10 cellular contexts compared by ENCODE assay signal in the genomic region with DNA sequence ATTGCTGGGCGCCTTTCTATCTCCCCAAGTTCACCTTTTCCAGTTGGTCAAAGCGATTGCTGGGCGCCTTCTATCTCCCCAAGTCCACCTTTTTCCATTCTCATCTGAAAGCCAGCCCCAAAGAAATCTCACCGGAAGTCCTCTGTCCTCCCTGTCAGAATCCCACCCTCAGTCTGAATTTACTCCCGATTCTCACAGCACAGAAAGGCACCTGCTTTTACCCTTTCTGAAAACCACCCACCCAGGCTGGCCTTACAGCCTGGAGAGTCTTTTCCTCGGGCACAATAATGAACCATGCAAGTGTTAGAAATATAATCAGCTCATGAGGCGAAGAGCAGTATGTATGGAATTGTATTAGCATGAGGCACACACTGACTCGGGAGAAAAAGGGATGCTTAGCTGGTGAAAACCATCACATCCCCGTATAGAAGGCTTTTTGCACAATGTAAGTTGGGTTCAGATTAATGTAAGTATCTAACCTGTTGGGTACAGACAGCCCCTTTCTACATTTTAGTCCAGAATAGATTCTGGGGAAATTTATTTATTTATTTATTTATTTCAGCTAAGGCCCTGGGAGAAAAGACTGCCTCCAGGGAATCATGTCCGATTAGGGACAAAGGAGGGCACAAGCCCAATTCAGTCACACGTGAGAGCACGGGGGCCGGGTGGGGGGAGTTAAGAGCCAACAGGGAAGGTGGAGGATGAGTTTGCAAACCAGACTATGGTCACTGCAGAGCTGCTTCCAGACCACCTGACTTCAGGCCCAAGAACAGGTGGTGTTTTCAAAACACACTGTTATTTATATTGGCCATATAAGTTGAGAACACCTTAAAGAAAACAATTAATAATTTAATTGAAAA. TPM values are rescaled to one million over a fixed set of nuclear protein-coding genes. Genes with fewer than 3 reads are reported as not detected.
DNase-seq lines count a peak whose midpoint lies in the region; ATAC-seq, FAIRE-seq and TF ChIP-seq lines count a peak whose summit lies in the region.
"Had no signal": no experiment of that assay in that cellular context is flagged by ENCODE, and none has a peak within 500 bp of the region (broad histone marks: within the 10 kb centered on the region; RNA-seq: fewer than 3 reads in every experiment).

No MANE protein-coding gene starts in this region.

- H3K4me1 Mint-ChIP-seq in stimulated activated naive B cell treated with anti-CD40 and anti-IgM and Interleukin-4, amounts not matched to agents 10 μg/mL and 1 μg/mL and 100 μg/mL, for 72 hours: peaks cover 15 to 30% of the 10 kb centered on the region in 2 donors

- H3K9me3 Mint-ChIP-seq in stimulated activated naive B cell treated with anti-CD40 and anti-IgM and Interleukin-4, amounts not matched to agents 10 μg/mL and 1 μg/mL and 100 μg/mL, for 72 hours: no peaks in the 10 kb centered on the region

- H3K27me3 Mint-ChIP-seq in stimulated activated naive B cell treated with anti-CD40 and anti-IgM and Interleukin-4, amounts not matched to agents 10 μg/mL and 1 μg/mL and 100 μg/mL, for 72 hours: peaks cover 4 to 6% of the 10 kb centered on the region in 2 donors

- intact Hi-C loops in adrenal gland (cut with DNase I): loop anchor here (10.0 kb wide), 1 partner anchor 214 kb away; no protein-coding TSS in a partner anchor

- H3K9me3 ChIP-seq in adrenal gland (replicated peaks in 1 of 3) (no peaks in the 10 kb centered on the region), small intestine (ENCODE audit: control insufficient read depth, low read depth) (no peaks in the 10 kb centered on the region)

- no peaks in the 10 kb centered on the region for H3K36me3 ChIP-seq in adrenal gland (replicated peaks in 1 of 2)
- H3K36me3 ChIP-seq in small intestine (ENCODE audit: control insufficient read depth in 2 of 2, insufficient read depth in 2 of 2, low read length in 2 of 2): no peaks in the 10 kb centered on the region

- H3K27me3 ChIP-seq in adrenal gland (no peaks in the 10 kb centered on the region), small intestine (ENCODE audit: control insufficient read depth in 2 of 2, insufficient read depth in 2 of 2, low read length in 2 of 2) (no peaks in the 10 kb centered on the region)

- peak overlapping the region; percentile 28 for H3K27ac Mint-ChIP-seq in stimulated activated naive B cell treated with anti-CD40 and anti-IgM and Interleukin-4, amounts not matched to agents 10 μg/mL and 1 μg/mL and 100 μg/mL, for 72 hours

- no peak for TF ChIP-seq CTCF in adrenal gland (IDR thresholded peaks at IDR 0.05)

- WGBS in adrenal gland, 4 donors: 80 to 83% (median 82%) methylated on average over 13 of the region's 13 CpGs
- WGBS in small intestine, 3 donors: 81 to 86% (median 82%) methylated on average over 13 of the region's 13 CpGs

- peak; percentile 67 for DNase-seq in NCI-H1092 treated with DMSO at 0.1 percent for 48 hours (lab: John Stamatoyannopoulos, UW)
- no peak for DNase-seq in NCI-H1092 (lab: John Stamatoyannopoulos, UW)
- no peak for DNase-seq in adrenal gland
- DNase-seq in left kidney (ENCODE audit: low read depth, low spot score): peak; percentile 27
- no peak for DNase-seq in stimulated activated naive B cell treated with anti-CD40 and anti-IgM and Interleukin-4, amounts not matched to agents 10 μg/mL and 1 μg/mL and 100 μg/mL, for 72 hours
- no peak for DNase-seq in small intestine
- no peak for DNase-seq in GM19239 (ENCODE audit: insufficient read length, low spot score)
- DNase-seq: activated CD4-positive, alpha-beta T cell treated with anti-CD3 and anti-CD28 coated beads for 48 hours; NCI-H2171 treated with DMSO at 0.1 percent for 48 hours had no signal

- no peak for TF ChIP-seq POLR2A in adrenal gland (IDR thresholded peaks at IDR 0.05)

- H3K4me1 ChIP-seq in adrenal gland (replicated peaks in 1 of 2) (peaks cover 56 to 87% of the 10 kb centered on the region in 2 donors), small intestine (ENCODE audit: control insufficient read depth in 2 of 2, insufficient read depth in 1 of 2, low read depth in 1 of 2, low read length in 1 of 2) (peaks cover 0 to 4% of the 10 kb centered on the region in 2 donors)

- peak overlapping the region in 1 of 4 donors; percentile 89 for H3K4me3 ChIP-seq in adrenal gland
- H3K4me3 ChIP-seq in small intestine (ENCODE audit: low read depth in 1 of 2, low read length in 2 of 2): no peak overlapping the region

- FAIRE-seq in small intestine (lab: Jason Lieb, UNC) (no peak), GM19239 (lab: Jason Lieb, UNC) (no peak)

- no peaks in the 10 kb centered on the region for H3K36me3 Mint-ChIP-seq in stimulated activated naive B cell treated with anti-CD40 and anti-IgM and Interleukin-4, amounts not matched to agents 10 μg/mL and 1 μg/mL and 100 μg/mL, for 72 hours

- peak overlapping the region; percentile 66 to 67 for H3K4me3 Mint-ChIP-seq in stimulated activated naive B cell treated with anti-CD40 and anti-IgM and Interleukin-4, amounts not matched to agents 10 μg/mL and 1 μg/mL and 100 μg/mL, for 72 hours

- H3K27ac ChIP-seq in adrenal gland (peak overlapping the region; percentile 83 to 97 (median 88)), small intestine (ENCODE audit: low read depth in 1 of 2, low read length in 1 of 2) (peak overlapping the region in 1 of 2 donors; percentile 88)

- ATAC-seq in stimulated activated naive B cell treated with anti-CD40 and anti-IgM and Interleukin-4, amounts not matched to agents 10 μg/mL and 1 μg/mL and 100 μg/mL, for 72 hours (replicated peaks): no peak
- no peak for ATAC-seq in HG02970 (IDR thresholded peaks at IDR 0.05; ENCODE audit: low FRiP score, unreplicated experiment)

RNA-seq across cellular contexts. Expression of a gene that starts 1.4 kb away (rescaled TPM):
- 10 to 100 TPM; 16.8 to 31.6 (median 21.7) TPM for total RNA-seq in adrenal gland
- polyA plus RNA-seq in adrenal gland (10 to 100 TPM in 1 of 3 donors, 1 to 10 TPM in 2; 2.4 to 11.2 (median 9.4) TPM), small intestine (1 to 10 TPM in 1 of 3 donors, under 1 TPM in 2; 0.45 to 4.9 (median 0.54) TPM)

Comparison
In these comparisons a context has a peak if more than half of its experiments do, and no peak if none do; other contexts are left out.
1. DNase-seq: peak in NCI-H1092 treated with DMSO at 0.1 percent for 48 hours (single experiment) and left kidney (single experiment); none in NCI-H1092 (single experiment), adrenal gland (0 of 7), stimulated activated naive B cell treated with anti-CD40 and anti-IgM and Interleukin-4, amounts not matched to agents 10 μg/mL and 1 μg/mL and 100 μg/mL, for 72 hours (single experiment), small intestine (single experiment) and GM19239 (single experiment).